8 cellular contexts compared by ENCODE assay signal in genomic region chr5:180811012-180811622, GRCh38. TPM values are rescaled to one million over a fixed set of nuclear protein-coding genes. Genes with fewer than 3 reads are reported as not detected.
A peak's percentile ranks its signal among the peaks of the same experiment; 100 is the strongest.
DNase-seq lines count a peak whose midpoint lies in the region; ATAC-seq and TF ChIP-seq lines count a peak whose summit lies in the region.

No MANE protein-coding gene starts in this region.

- H3K9me3 Mint-ChIP-seq in T-helper 2 cell treated with Interferon-gamma antibody and Interleukin-4, amounts not matched to agents 5 μg/mL and 100 μg/mL, for 36 hours: no peaks in the 10 kb centered on the region
- no peaks in the 10 kb centered on the region for H3K9me3 Mint-ChIP-seq in activated CD8-positive, alpha-beta T cell treated with anti-CD3 and anti-CD28 coated beads for 36 hours

- POLR2A ChIA-PET in activated CD8-positive, alpha-beta T cell treated with anti-CD3 and anti-CD28 coated beads for 36 hours (lab: Charles Lee): interaction anchor here (0.6 to 10.0 kb wide), 4 partner anchors 15 to 432 kb away, joined by 3 to 87 read pairs (median 5); no protein-coding TSS in a partner anchor

- peaks cover 16 to 76% (median 54%) of the 10 kb centered on the region in 5 donors for H3K4me1 ChIP-seq in subcutaneous abdominal adipose tissue (ENCODE audit: control insufficient read depth in 5 of 5, insufficient read depth in 5 of 5, low read length in 5 of 5)

- intact Hi-C loops in activated CD8-positive, alpha-beta T cell treated with anti-CD3 and anti-CD28 coated beads for 36 hours (cut with micrococcal nuclease): loop anchor here (5.0 kb wide), 1 partner anchor 51 kb away; the partner anchor contains the start of gene ZFP62
- intact Hi-C loops in sciatic nerve (cut with DNase I): no loop called here

- no peak for TF ChIP-seq CTCF in activated CD8-positive, alpha-beta T cell treated with anti-CD3 and anti-CD28 coated beads for 36 hours (IDR thresholded peaks at IDR 0.05)

- peak overlapping the region; percentile 86 for H3K4me3 Mint-ChIP-seq in T-helper 2 cell treated with Interferon-gamma antibody and Interleukin-4, amounts not matched to agents 5 μg/mL and 100 μg/mL, for 36 hours
- H3K4me3 Mint-ChIP-seq in activated CD8-positive, alpha-beta T cell treated with anti-CD3 and anti-CD28 coated beads for 36 hours: peak overlapping the region; percentile 88

- H3K27ac Mint-ChIP-seq in T-helper 2 cell treated with Interferon-gamma antibody and Interleukin-4, amounts not matched to agents 5 μg/mL and 100 μg/mL, for 36 hours: peak overlapping the region; percentile 91
- H3K27ac Mint-ChIP-seq in activated CD8-positive, alpha-beta T cell treated with anti-CD3 and anti-CD28 coated beads for 36 hours: peak overlapping the region; percentile 94

- H3K9me3 ChIP-seq in iPS-18c (ENCODE audit: control insufficient read depth, insufficient read depth, low read length) (no peaks in the 10 kb centered on the region), subcutaneous abdominal adipose tissue (ENCODE audit: control insufficient read depth in 5 of 5, low read length in 5 of 5) (no peaks in the 10 kb centered on the region)

- peak overlapping the region; percentile 98 for H3K27ac ChIP-seq in subcutaneous abdominal adipose tissue (ENCODE audit: low read depth, low read length)

- CTCF ChIA-PET in activated CD8-positive, alpha-beta T cell treated with anti-CD3 and anti-CD28 coated beads for 36 hours (lab: Charles Lee): interaction anchor here (0.7 to 3.8 kb wide), 3 partner anchors 10 to 193 kb away, joined by 3 to 32 read pairs (median 4); no protein-coding TSS in a partner anchor

- peak overlapping the region; percentile 66 to 94 (median 87) for H3K9ac ChIP-seq in subcutaneous abdominal adipose tissue (ENCODE audit: low read length in 5 of 5)

- H3K36me3 ChIP-seq in subcutaneous abdominal adipose tissue (ENCODE audit: control insufficient read depth in 5 of 5, insufficient read depth in 5 of 5, low read length in 5 of 5): peaks cover 0 to 24% (median 5%) of the 10 kb centered on the region in 5 donors

- H3K4me3 ChIP-seq in iPS-18c (ENCODE audit: insufficient read depth, low read depth, low read length) (peak overlapping the region; percentile 87), subcutaneous abdominal adipose tissue (ENCODE audit: low read depth in 1 of 5, low read length in 5 of 5) (peak overlapping the region; percentile 75 to 88 (median 83))

- no peaks in the 10 kb centered on the region for H3K27me3 ChIP-seq in subcutaneous abdominal adipose tissue (ENCODE audit: control insufficient read depth in 5 of 5, insufficient read depth in 4 of 5, low read length in 5 of 5)

- peaks cover 61% of the 10 kb centered on the region for H3K4me1 Mint-ChIP-seq in T-helper 2 cell treated with Interferon-gamma antibody and Interleukin-4, amounts not matched to agents 5 μg/mL and 100 μg/mL, for 36 hours (ENCODE audit: low read depth)
- H3K4me1 Mint-ChIP-seq in activated CD8-positive, alpha-beta T cell treated with anti-CD3 and anti-CD28 coated beads for 36 hours (ENCODE audit: low read depth): peaks cover 58% of the 10 kb centered on the region

- no peak for ATAC-seq in activated CD8-positive, alpha-beta T cell treated with anti-CD3 and anti-CD28 coated beads for 36 hours
- ATAC-seq in HG02678 (IDR thresholded peaks at IDR 0.05; ENCODE audit: unreplicated experiment): no peak
- no peak for ATAC-seq in sciatic nerve

- no peaks in the 10 kb centered on the region for H3K27me3 Mint-ChIP-seq in T-helper 2 cell treated with Interferon-gamma antibody and Interleukin-4, amounts not matched to agents 5 μg/mL and 100 μg/mL, for 36 hours (ENCODE audit: low read depth)
- H3K27me3 Mint-ChIP-seq in activated CD8-positive, alpha-beta T cell treated with anti-CD3 and anti-CD28 coated beads for 36 hours: no peaks in the 10 kb centered on the region

- no peak for DNase-seq in T-helper 2 cell treated with Interferon-gamma antibody and Interleukin-4, amounts not matched to agents 5 μg/mL and 100 μg/mL, for 36 hours (ENCODE audit: low spot score)
- DNase-seq in T-helper 2 cell (no peak), COLO668 (lab: John Stamatoyannopoulos, UW; ENCODE audit: unreplicated experiment) (no peak), sciatic nerve (ENCODE audit: low spot score) (no peak)
- no peak for DNase-seq in activated CD8-positive, alpha-beta T cell treated with anti-CD3 and anti-CD28 coated beads for 36 hours

- peaks cover 32% of the 10 kb centered on the region for H3K36me3 Mint-ChIP-seq in T-helper 2 cell treated with Interferon-gamma antibody and Interleukin-4, amounts not matched to agents 5 μg/mL and 100 μg/mL, for 36 hours (ENCODE audit: low read depth)
- H3K36me3 Mint-ChIP-seq in activated CD8-positive, alpha-beta T cell treated with anti-CD3 and anti-CD28 coated beads for 36 hours (ENCODE audit: low read depth): peaks cover 28% of the 10 kb centered on the region

RNA-seq across cellular contexts. Expression of gene MGAT1, which starts 8.5 kb away (rescaled TPM):
- total RNA-seq in activated CD8-positive, alpha-beta T cell treated with anti-CD3 and anti-CD28 coated beads for 36 hours: 100 to 1,000 TPM; 161 to 171 TPM
- total RNA-seq in sciatic nerve: 131 TPM

RNA-seq across cellular contexts. Expression of gene ZFP62, which starts 50.0 kb away (rescaled TPM):
- total RNA-seq in activated CD8-positive, alpha-beta T cell treated with anti-CD3 and anti-CD28 coated beads for 36 hours: 10 to 100 TPM; 22.2 to 22.6 TPM
- 29.9 TPM for total RNA-seq in sciatic nerve
